ENCODE assay signal across 11 cellular contexts in genomic region chr7:73831656-73832579, GRCh38.
DNase-seq lines count a peak whose midpoint lies in the region; ATAC-seq lines count a peak whose summit lies in the region.
"Had no signal": no experiment of that assay in that cellular context is flagged by ENCODE, and none has a peak within 500 bp of the region (broad histone marks: within the 10 kb centered on the region; RNA-seq: fewer than 3 reads in every experiment).

No MANE protein-coding gene starts in this region.

- H3K4me3 ChIP-seq in HUES48 (ENCODE audit: low read depth, low read length) (peak overlapping the region; percentile 46; the same call in 1 of the 2 replicates), iPS-11a (ENCODE audit: low read depth, low read length) (peak overlapping the region; percentile 20), skin epidermis (peak overlapping the region in 6 of 7 experiments; percentile 1 to 38 (median 24))

- ATAC-seq in GM21619 (IDR thresholded peaks at IDR 0.05; ENCODE audit: unreplicated experiment) (no peak), GM21423 (IDR thresholded peaks at IDR 0.05; ENCODE audit: unreplicated experiment) (no peak)
- ATAC-seq: activated CD8-positive, alpha-beta T cell treated with anti-CD3 and anti-CD28 coated beads for 36 hours had no signal

- peak overlapping the region; percentile 65 for H3K27ac ChIP-seq in HUES48 (ENCODE audit: low read depth, low read length)
- H3K27ac ChIP-seq in skin epidermis = peak overlapping the region in 19 of 21 experiments; percentile 22 to 89 (median 71)

- no peaks in the 10 kb centered on the region for H3K27me3 ChIP-seq in HUES48 (ENCODE audit: control insufficient read depth, insufficient read depth, low read length)

- DNase-seq in NCI-H774 (lab: John Stamatoyannopoulos, UW) (peak; percentile 82), middle frontal gyrus (ENCODE audit: extremely low spot score, low spot score) (no peak), HCEC 1CT (no peak)
- DNase-seq: activated CD8-positive, alpha-beta T cell treated with anti-CD3 and anti-CD28 coated beads for 36 hours; cerebellar nuclear complex; naive B cell had no signal

- no peaks in the 10 kb centered on the region for H3K36me3 ChIP-seq in HUES48 (ENCODE audit: control insufficient read depth, insufficient read depth, low read length)

- 0 out of 2 replicates have a peak overlapping the region, but pooled peaks have one; percentile 49 for H3K9ac ChIP-seq in HUES48 (ENCODE audit: low read depth, low read length)

- peaks cover 52% of the 10 kb centered on the region for H3K4me1 ChIP-seq in HUES48 (ENCODE audit: control insufficient read depth, insufficient read depth, low read length)

- no peaks in the 10 kb centered on the region for H3K9me3 ChIP-seq in HUES48 (ENCODE audit: control insufficient read depth, insufficient read depth, low read length)
